Comparison of ENCODE assay signal across 21 cellular contexts in the genomic region with DNA sequence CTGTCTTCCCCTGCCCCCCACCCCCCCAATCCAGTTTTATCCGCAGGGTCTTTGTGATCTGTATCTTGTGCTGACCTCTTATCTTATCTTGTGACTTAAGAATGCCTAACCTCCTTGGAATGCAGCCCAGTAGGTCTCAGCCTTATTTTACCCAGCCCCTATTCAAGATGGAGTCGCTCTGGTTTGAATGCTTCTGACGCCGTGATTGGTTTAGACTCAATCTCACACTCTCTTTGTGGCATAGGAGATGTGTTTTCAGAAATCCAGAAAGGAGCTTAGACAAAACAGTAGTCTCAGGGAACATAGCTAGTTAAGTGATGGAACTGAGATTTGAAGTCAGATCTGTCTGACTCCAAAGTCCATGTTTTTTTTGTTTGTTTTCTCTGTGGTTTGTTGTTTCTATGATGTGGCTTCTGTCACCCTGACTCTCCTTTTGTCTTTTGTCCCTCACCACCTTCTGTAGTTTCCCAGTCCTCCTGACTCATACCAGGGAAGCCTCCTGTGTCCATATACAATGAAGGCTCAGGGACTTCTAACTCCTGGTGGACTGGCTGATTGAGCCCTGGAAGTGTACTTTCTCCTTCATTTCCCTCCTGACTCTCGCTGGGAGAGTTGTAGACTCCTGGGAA. TPM values are rescaled to one million over a fixed set of nuclear protein-coding genes. Genes with fewer than 3 reads are reported as not detected.
DNase-seq lines count a peak whose midpoint lies in the region; ATAC-seq, FAIRE-seq and TF ChIP-seq lines count a peak whose summit lies in the region.
"Had no signal": no experiment of that assay in that cellular context is flagged by ENCODE, and none has a peak within 500 bp of the region (broad histone marks: within the 10 kb centered on the region; RNA-seq: fewer than 3 reads in every experiment).

No MANE protein-coding gene starts in this region.

- no peaks in the 10 kb centered on the region for H3K36me3 ChIP-seq in mammary epithelial cell (ENCODE audit: insufficient read depth, low read length)
- no peaks in the 10 kb centered on the region for H3K36me3 ChIP-seq in breast epithelium
- H3K36me3 ChIP-seq: lower lobe of right lung, stomach had no signal

- H3K4me3 ChIP-seq in mammary epithelial cell (replicated peaks in 1 of 3; ENCODE audit: insufficient read depth in 1 of 3, low read depth in 2 of 3, low read length in 3 of 3) (no peak overlapping the region), breast epithelium (no peak overlapping the region)
- H3K4me3 ChIP-seq: lower lobe of right lung, stomach had no signal

- H3K27ac ChIP-seq in mammary epithelial cell (ENCODE audit: insufficient read depth, low read depth, low read length) (no peak overlapping the region), breast epithelium (no peak overlapping the region)
- H3K27ac ChIP-seq: lower lobe of right lung, stomach, VCaP had no signal

- ATAC-seq in GM18519 (IDR thresholded peaks at IDR 0.05; ENCODE audit: low FRiP score, unreplicated experiment): no peak
- ATAC-seq: lower lobe of right lung, natural killer cell had no signal

- no peak overlapping the region for H3K4me2 ChIP-seq in mammary epithelial cell (ENCODE audit: insufficient read depth, low read depth, low read length)

- peaks cover 3% of the 10 kb centered on the region for H3K27me3 Mint-ChIP-seq in type B pancreatic cell

- peak overlapping the region; percentile 8 for H2AFZ ChIP-seq in mammary epithelial cell (ENCODE audit: low read depth, low read length)

- H3K27me3 ChIP-seq in mammary epithelial cell (ENCODE audit: insufficient read depth, low read length): no peaks in the 10 kb centered on the region
- no peaks in the 10 kb centered on the region for H3K27me3 ChIP-seq in breast epithelium
- H3K27me3 ChIP-seq: stomach had no signal

- no peak for FAIRE-seq in RCC 7860 (lab: Jason Lieb, UNC)
- FAIRE-seq: GM12891, HTR-8/SVneo had no signal

- BruUV-seq in mammary epithelial cell (replicated peaks; lab: Mats Ljungman, UMichigan): no TSS peak

- no peaks in the 10 kb centered on the region for H3K4me1 Mint-ChIP-seq in type B pancreatic cell (ENCODE audit: unreplicated experiment)

- H3K79me2 ChIP-seq in mammary epithelial cell (ENCODE audit: insufficient read depth, low read length): no peaks in the 10 kb centered on the region

- TF ChIP-seq CTCF in mammary epithelial cell (conservative IDR thresholded peaks at IDR 0.05 in 1 of 2, IDR thresholded peaks at IDR 0.05 in 1 of 2; ENCODE audit: extremely low read depth in 1 of 2, insufficient read depth in 1 of 2, low read depth in 1 of 2, low read length in 2 of 2) (no peak), breast epithelium (IDR thresholded peaks at IDR 0.05) (no peak), type B pancreatic cell (conservative IDR thresholded peaks at IDR 0.05) (no peak)

- H3K4me1 ChIP-seq in mammary epithelial cell (ENCODE audit: insufficient read depth, low read length): peaks cover 9% of the 10 kb centered on the region
- no peaks in the 10 kb centered on the region for H3K4me1 ChIP-seq in breast epithelium
- H3K4me1 ChIP-seq: lower lobe of right lung had no signal

- intact Hi-C loops in mammary epithelial cell (cut with micrococcal nuclease): no loop called here
- intact Hi-C loops in breast epithelium (cut with DNase I; ENCODE audit: low total_unique reads): no loop called here

- no peak for TF ChIP-seq POLR2A in breast epithelium (IDR thresholded peaks at IDR 0.05)

- no peaks in the 10 kb centered on the region for H4K20me1 ChIP-seq in mammary epithelial cell (ENCODE audit: insufficient read depth, low read length)

- peak; percentile 50 for DNase-seq in mammary epithelial cell
- DNase-seq in breast epithelium (ENCODE audit: low spot score in 2 of 2): no peak
- peak; percentile 18 for DNase-seq in RCC 7860 (ENCODE audit: low spot score)
- peak; percentile 81 for DNase-seq in islet precursor cell
- no peak for DNase-seq in type B pancreatic cell (ENCODE audit: extremely low spot score, unreplicated experiment)
- DNase-seq in dermis blood vessel endothelial cell: no peak
- DNase-seq in NCI-H2081 treated with DMSO at 0.1 percent for 48 hours (lab: John Stamatoyannopoulos, UW): no peak
- DNase-seq: anterior cingulate cortex; CD4-positive, CD25-positive, alpha-beta regulatory T cell; foreskin melanocyte; lower lobe of right lung; natural killer cell; NCI-H2081; NCI-H524; stimulated activated CD4-positive, alpha-beta T cell treated with anti-CD3 and anti-CD28 coated beads, Interleukin-15, amount 100 ng/mL, for 24 hours; stomach had no signal

- CTCF ChIA-PET in mammary epithelial cell (lab: Charles Lee; ENCODE audit: low non-redundant PET): no interaction called here

- H3K36me3 Mint-ChIP-seq in type B pancreatic cell: no peaks in the 10 kb centered on the region
- H3K36me3 Mint-ChIP-seq: CD4-positive, CD25-positive, alpha-beta regulatory T cell; natural killer cell had no signal

- H3K9me3 ChIP-seq in mammary epithelial cell (replicated peaks; ENCODE audit: insufficient read depth, low read length) (no peaks in the 10 kb centered on the region), breast epithelium (no peaks in the 10 kb centered on the region)
- H3K9me3 ChIP-seq: lower lobe of right lung had no signal

- in situ Hi-C loops in mammary epithelial cell (cut with MboI; ENCODE audit: low sequenced_read_pairs in 2 of 2): no loop called here

- H3K4me3 Mint-ChIP-seq in type B pancreatic cell: no peak overlapping the region
- H3K4me3 Mint-ChIP-seq: activated T-helper 1 cell treated with anti-CD3 and anti-CD28 coated beads, Interleukin-12 subunit alpha, Interleukin-12 subunit beta, Interleukin-2, Interleukin-4 antibody, amounts not matched to agents 30 ng/mL and 10 ng/mL and 1 ng/mL, durations not matched to agents 14 hours and 24 hours and 36 hours; CD4-positive, CD25-positive, alpha-beta regulatory T cell; natural killer cell had no signal

- peak overlapping the region; percentile 19 for H3K27ac Mint-ChIP-seq in type B pancreatic cell
- H3K27ac Mint-ChIP-seq: activated T-helper 1 cell treated with anti-CD3 and anti-CD28 coated beads, Interleukin-12 subunit alpha, Interleukin-12 subunit beta, Interleukin-2, Interleukin-4 antibody, amounts not matched to agents 30 ng/mL and 10 ng/mL and 1 ng/mL, durations not matched to agents 14 hours and 24 hours and 36 hours; natural killer cell had no signal

- WGBS in mammary epithelial cell (ENCODE audit: low coverage, missing lambda C conversion rate): 77% methylated on average over 4 of the region's 5 CpGs

- H3K9me3 Mint-ChIP-seq in type B pancreatic cell: peaks cover 4% of the 10 kb centered on the region
- H3K9me3 Mint-ChIP-seq: natural killer cell had no signal

- dilution Hi-C loops in mammary epithelial cell (cut with HindIII; ENCODE audit: low sequenced_read_pairs): no loop called here

- H3K9ac ChIP-seq in mammary epithelial cell (ENCODE audit: insufficient read depth, low read length): no peak overlapping the region

RNA-seq across cellular contexts. Expression of gene USP24, which starts 18.1 kb away (rescaled TPM):
- total RNA-seq in mammary epithelial cell (10 to 100 TPM; 37.7 to 41.6 TPM), breast epithelium (100 to 1,000 TPM in 1 of 3 donors, 10 to 100 TPM in 2; 51.5 to 103 (median 77.3) TPM), type B pancreatic cell (ENCODE audit: low replicate concordance) (35.3 and 44.5 TPM in 2 replicates), dermis blood vessel endothelial cell (57.9 and 81.3 TPM in 2 replicates)
- polyA plus RNA-seq in mammary epithelial cell: 11.3 TPM
- polyA minus RNA-seq in mammary epithelial cell: 38.1 TPM

Comparison
In these comparisons a context has a peak if more than half of its experiments do, and no peak if none do; other contexts are left out.
1. DNase-seq: peak in mammary epithelial cell (single experiment), RCC 7860 (single experiment) and islet precursor cell (single experiment); none in breast epithelium (0 of 2), type B pancreatic cell (single experiment), dermis blood vessel endothelial cell (single experiment) and NCI-H2081 treated with DMSO at 0.1 percent for 48 hours (single experiment).